ENCODE assay signal across 1 cellular context in the genomic region with DNA sequence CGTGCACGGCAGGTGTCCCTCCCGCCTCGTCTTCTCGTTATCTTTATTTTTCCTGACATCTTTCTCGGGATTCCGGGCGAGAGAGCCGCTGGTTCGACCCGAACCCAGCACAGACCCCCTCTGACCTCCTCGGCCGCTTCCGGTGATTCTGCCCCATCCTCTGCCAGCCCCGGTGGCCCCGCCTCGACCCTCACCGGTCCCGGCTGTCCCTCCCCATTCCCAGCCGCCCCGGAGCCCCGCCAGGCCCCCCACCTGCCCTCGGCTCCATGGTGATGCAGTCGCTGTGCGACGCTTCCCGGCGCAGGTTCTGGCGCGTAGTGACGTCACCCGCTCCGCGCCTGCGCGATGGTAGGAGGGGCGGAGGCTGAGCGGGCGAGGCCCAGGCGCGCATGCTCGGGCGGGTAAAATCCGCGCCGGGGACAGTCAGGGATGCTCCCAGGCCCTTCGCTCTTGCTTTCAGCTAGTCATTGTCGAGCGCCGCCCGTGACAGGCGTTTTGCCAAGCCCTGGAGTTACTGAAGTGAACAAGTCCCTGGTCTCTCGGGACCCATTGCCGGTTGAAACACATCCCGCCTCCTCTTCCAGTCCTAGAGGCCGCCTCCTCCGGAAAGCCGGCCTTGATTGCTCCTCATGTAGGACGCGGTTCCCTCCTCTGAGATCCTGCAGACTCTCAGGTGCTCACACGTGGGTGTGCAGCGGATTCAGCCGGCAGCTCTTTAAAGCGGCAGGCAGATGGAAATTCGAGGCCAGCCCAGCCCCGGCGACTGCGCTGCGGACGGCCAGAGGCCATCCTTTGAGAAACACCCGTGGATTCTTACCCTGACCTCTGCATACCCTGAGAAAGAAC.
TF ChIP-seq lines count a peak whose summit lies in the region.

A gene with protein sequence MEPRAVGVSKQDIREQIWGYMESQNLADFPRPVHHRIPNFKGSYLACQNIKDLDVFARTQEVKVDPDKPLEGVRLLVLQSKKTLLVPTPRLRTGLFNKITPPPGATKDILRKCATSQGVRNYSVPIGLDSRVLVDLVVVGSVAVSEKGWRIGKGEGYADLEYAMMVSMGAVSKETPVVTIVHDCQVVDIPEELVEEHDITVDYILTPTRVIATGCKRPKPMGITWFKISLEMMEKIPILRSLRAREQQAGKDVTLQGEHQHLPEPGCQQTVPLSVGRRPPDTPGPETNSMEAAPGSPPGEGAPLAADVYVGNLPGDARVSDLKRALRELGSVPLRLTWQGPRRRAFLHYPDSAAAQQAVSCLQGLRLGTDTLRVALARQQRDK (minus strand): TSS at position 319 of the 846 bp plus-strand sequence. CDS start 51 bp downstream, at position 268.

TF ChIP-seq in K562, 482 proteins besides CTCF, POLR2A, EP300 and RAD21 (continued from another document and continues in another):
- TF ChIP-seq ZBTB40 (IDR thresholded peaks at IDR 0.05) (no peak; the same call in 1 of the 2 replicates), ZBTB40 (CRISPR knock-in tag; IDR thresholded peaks at IDR 0.05) (no peak), CHD7 (IDR thresholded peaks at IDR 0.05; ENCODE audit: low read depth, low read length) (no peak), SLC30A9 (CRISPR knock-in tag; IDR thresholded peaks at IDR 0.05) (no peak), CHD2 (IDR thresholded peaks at IDR 0.05; ENCODE audit: low read depth, low read length) (no peak), DMBX1 (CRISPR knock-in tag; IDR thresholded peaks at IDR 0.05; ENCODE audit: borderline replicate concordance) (peak; percentile 31; the same call in 1 of the 2 replicates), KDM4B (IDR thresholded peaks at IDR 0.05; ENCODE audit: borderline replicate concordance in 2 of 2, low read depth in 1 of 2) (no peak), ELK3 (CRISPR knock-in tag; IDR thresholded peaks at IDR 0.05) (no peak), FOXO4 (CRISPR knock-in tag; IDR thresholded peaks at IDR 0.05) (no peak), ZNF239 (CRISPR knock-in tag; IDR thresholded peaks at IDR 0.05) (no peak), ESRRA (IDR thresholded peaks at IDR 0.05; ENCODE audit: borderline replicate concordance, low read depth) (peak; percentile 62; the same call in 1 of the 2 replicates)
- TF ChIP-seq, protein P1, sequence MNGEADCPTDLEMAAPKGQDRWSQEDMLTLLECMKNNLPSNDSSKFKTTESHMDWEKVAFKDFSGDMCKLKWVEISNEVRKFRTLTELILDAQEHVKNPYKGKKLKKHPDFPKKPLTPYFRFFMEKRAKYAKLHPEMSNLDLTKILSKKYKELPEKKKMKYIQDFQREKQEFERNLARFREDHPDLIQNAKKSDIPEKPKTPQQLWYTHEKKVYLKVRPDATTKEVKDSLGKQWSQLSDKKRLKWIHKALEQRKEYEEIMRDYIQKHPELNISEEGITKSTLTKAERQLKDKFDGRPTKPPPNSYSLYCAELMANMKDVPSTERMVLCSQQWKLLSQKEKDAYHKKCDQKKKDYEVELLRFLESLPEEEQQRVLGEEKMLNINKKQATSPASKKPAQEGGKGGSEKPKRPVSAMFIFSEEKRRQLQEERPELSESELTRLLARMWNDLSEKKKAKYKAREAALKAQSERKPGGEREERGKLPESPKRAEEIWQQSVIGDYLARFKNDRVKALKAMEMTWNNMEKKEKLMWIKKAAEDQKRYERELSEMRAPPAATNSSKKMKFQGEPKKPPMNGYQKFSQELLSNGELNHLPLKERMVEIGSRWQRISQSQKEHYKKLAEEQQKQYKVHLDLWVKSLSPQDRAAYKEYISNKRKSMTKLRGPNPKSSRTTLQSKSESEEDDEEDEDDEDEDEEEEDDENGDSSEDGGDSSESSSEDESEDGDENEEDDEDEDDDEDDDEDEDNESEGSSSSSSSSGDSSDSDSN (IDR thresholded peaks at IDR 0.05; ENCODE audit: borderline replicate concordance in 1 of 2, low read depth in 2 of 2, low read length in 2 of 2) = no peak
- TF ChIP-seq, protein P2, sequence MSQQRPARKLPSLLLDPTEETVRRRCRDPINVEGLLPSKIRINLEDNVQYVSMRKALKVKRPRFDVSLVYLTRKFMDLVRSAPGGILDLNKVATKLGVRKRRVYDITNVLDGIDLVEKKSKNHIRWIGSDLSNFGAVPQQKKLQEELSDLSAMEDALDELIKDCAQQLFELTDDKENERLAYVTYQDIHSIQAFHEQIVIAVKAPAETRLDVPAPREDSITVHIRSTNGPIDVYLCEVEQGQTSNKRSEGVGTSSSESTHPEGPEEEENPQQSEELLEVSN (IDR thresholded peaks at IDR 0.05; ENCODE audit: borderline replicate concordance in 1 of 2, extremely low read depth in 1 of 2, insufficient read depth in 1 of 2, insufficient read length in 1 of 2, low read depth in 1 of 2, low read length in 1 of 2, poor library complexity in 1 of 2, severe bottlenecking in 1 of 2) = peak in 1 of 2 experiments; percentile 51
